Comparison of ENCODE assay signal across 13 cellular contexts in the genomic region with DNA sequence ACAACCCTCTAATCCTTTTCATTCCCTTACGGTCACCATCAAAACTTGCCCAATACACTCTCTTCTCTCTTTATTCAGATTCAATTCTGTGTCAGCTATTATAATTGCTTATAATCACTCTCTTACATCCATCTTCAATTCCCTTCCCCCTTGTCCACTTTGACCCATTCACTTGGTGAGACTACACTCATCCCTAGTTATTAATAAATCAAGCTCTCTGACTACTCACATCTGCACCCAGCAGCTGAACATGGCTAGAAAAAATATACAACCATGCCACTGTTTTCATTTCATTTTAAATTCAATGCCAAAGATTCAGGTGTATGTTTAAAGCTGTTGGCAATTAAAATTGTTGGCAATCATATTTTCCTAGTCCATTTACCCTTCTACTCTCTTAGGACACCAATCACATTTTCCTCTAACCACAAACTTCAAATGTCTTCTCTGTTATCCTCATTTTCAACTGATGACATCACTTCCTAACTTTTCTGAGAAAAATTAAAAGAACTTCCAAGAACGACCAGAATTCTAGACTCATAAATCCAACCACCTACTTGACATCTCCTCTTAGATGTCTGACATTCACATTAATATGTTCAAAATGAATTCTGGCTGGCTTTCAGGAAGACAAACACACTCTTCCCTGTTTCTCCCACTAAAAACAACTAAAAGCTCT. TPM values are rescaled to one million over a fixed set of nuclear protein-coding genes. Genes with fewer than 3 reads are reported as not detected.
DNase-seq lines count a peak whose midpoint lies in the region; ATAC-seq and TF ChIP-seq lines count a peak whose summit lies in the region.
"Had no signal": no experiment of that assay in that cellular context is flagged by ENCODE, and none has a peak within 500 bp of the region (broad histone marks: within the 10 kb centered on the region; RNA-seq: fewer than 3 reads in every experiment).

No MANE protein-coding gene starts in this region.

- H3K4me1 ChIP-seq in right atrium auricular region (peaks cover 0 to 26% of the 10 kb centered on the region in 2 donors), right cardiac atrium (ENCODE audit: control insufficient read depth, insufficient read depth, low read length) (peaks cover 5% of the 10 kb centered on the region)

- intact Hi-C loops in right cardiac atrium (cut with DNase I): no loop called here
- intact Hi-C loops in activated T-helper 1 cell treated with anti-CD3 and anti-CD28 coated beads, Interleukin-12 subunit alpha, Interleukin-12 subunit beta, Interleukin-2, Interleukin-4 antibody, amounts not matched to agents 30 ng/mL and 10 ng/mL and 1 ng/mL, durations not matched to agents 14 hours and 24 hours and 36 hours (cut with micrococcal nuclease): loop anchor here (1.0 to 10.0 kb wide), 2 partner anchors 33 to 908 kb away; a partner anchor contains a TSS

- H3K27ac ChIP-seq in right atrium auricular region: peak overlapping the region; percentile 0 to 12
- no peak overlapping the region for H3K27ac ChIP-seq in right cardiac atrium (ENCODE audit: low read length)
- H3K27ac ChIP-seq: C4-2B had no signal

- H3K27me3 Mint-ChIP-seq in activated T-helper 1 cell treated with anti-CD3 and anti-CD28 coated beads, Interleukin-12 subunit alpha, Interleukin-12 subunit beta, Interleukin-2, Interleukin-4 antibody, amounts not matched to agents 30 ng/mL and 10 ng/mL and 1 ng/mL, durations not matched to agents 14 hours and 24 hours and 36 hours (ENCODE audit: insufficient read depth): no peaks in the 10 kb centered on the region
- H3K27me3 Mint-ChIP-seq in type B pancreatic cell: no peaks in the 10 kb centered on the region

- H3K36me3 ChIP-seq in right atrium auricular region: peaks cover 14% of the 10 kb centered on the region

- peaks cover 6% of the 10 kb centered on the region for H3K9me3 Mint-ChIP-seq in activated T-helper 1 cell treated with anti-CD3 and anti-CD28 coated beads, Interleukin-12 subunit alpha, Interleukin-12 subunit beta, Interleukin-2, Interleukin-4 antibody, amounts not matched to agents 30 ng/mL and 10 ng/mL and 1 ng/mL, durations not matched to agents 14 hours and 24 hours and 36 hours
- H3K9me3 Mint-ChIP-seq in type B pancreatic cell: no peaks in the 10 kb centered on the region

- DNase-seq in right atrium auricular region (ENCODE audit: low spot score) (no peak), right cardiac atrium (no peak), fibroblast of villous mesenchyme (ENCODE audit: low read depth) (peak; percentile 67), type B pancreatic cell (ENCODE audit: extremely low spot score, unreplicated experiment) (no peak), SIG-M5 treated with dmso at 0.1 percent for 504 hours (lab: John Stamatoyannopoulos, UW; ENCODE audit: unreplicated experiment) (no peak)
- DNase-seq in activated T-helper 1 cell treated with anti-CD3 and anti-CD28 coated beads, Interleukin-12 subunit alpha, Interleukin-12 subunit beta, Interleukin-2, Interleukin-4 antibody, amounts not matched to agents 30 ng/mL and 10 ng/mL and 1 ng/mL, durations not matched to agents 14 hours and 24 hours and 36 hours (ENCODE audit: low spot score): no peak
- DNase-seq: mesendoderm; NCI-H2171; SHP77 treated with DMSO at 0.1 percent for 48 hours; stimulated activated naive CD4-positive, alpha-beta T cell had no signal

- peaks cover 37% of the 10 kb centered on the region for H3K36me3 Mint-ChIP-seq in activated T-helper 1 cell treated with anti-CD3 and anti-CD28 coated beads, Interleukin-12 subunit alpha, Interleukin-12 subunit beta, Interleukin-2, Interleukin-4 antibody, amounts not matched to agents 30 ng/mL and 10 ng/mL and 1 ng/mL, durations not matched to agents 14 hours and 24 hours and 36 hours (ENCODE audit: low read depth)
- H3K36me3 Mint-ChIP-seq in type B pancreatic cell: peaks cover 16% of the 10 kb centered on the region

- H3K4me3 ChIP-seq in right atrium auricular region: no peak overlapping the region
- H3K4me3 ChIP-seq in right cardiac atrium (ENCODE audit: low read length): no peak overlapping the region
- H3K4me3 ChIP-seq in fibroblast of villous mesenchyme (ENCODE audit: low read depth, low read length): no peak overlapping the region

- H3K27ac Mint-ChIP-seq in activated T-helper 1 cell treated with anti-CD3 and anti-CD28 coated beads, Interleukin-12 subunit alpha, Interleukin-12 subunit beta, Interleukin-2, Interleukin-4 antibody, amounts not matched to agents 30 ng/mL and 10 ng/mL and 1 ng/mL, durations not matched to agents 14 hours and 24 hours and 36 hours: peak overlapping the region; percentile 59
- H3K27ac Mint-ChIP-seq in type B pancreatic cell: no peak overlapping the region

- WGBS in right cardiac atrium: 63% methylated on average over 2 of the region's 2 CpGs

- no peaks in the 10 kb centered on the region for H3K9me3 ChIP-seq in right atrium auricular region
- no peaks in the 10 kb centered on the region for H3K9me3 ChIP-seq in right cardiac atrium (ENCODE audit: control insufficient read depth, low read length)

- ATAC-seq in right cardiac atrium (no peak), GM19324 (IDR thresholded peaks at IDR 0.05; ENCODE audit: low FRiP score, unreplicated experiment) (no peak), GM19035 (IDR thresholded peaks at IDR 0.05; ENCODE audit: unreplicated experiment) (no peak)

- H3K27me3 ChIP-seq in right atrium auricular region (no peaks in the 10 kb centered on the region), right cardiac atrium (ENCODE audit: control insufficient read depth, insufficient read depth) (no peaks in the 10 kb centered on the region)

- H3K4me1 Mint-ChIP-seq in activated T-helper 1 cell treated with anti-CD3 and anti-CD28 coated beads, Interleukin-12 subunit alpha, Interleukin-12 subunit beta, Interleukin-2, Interleukin-4 antibody, amounts not matched to agents 30 ng/mL and 10 ng/mL and 1 ng/mL, durations not matched to agents 14 hours and 24 hours and 36 hours (ENCODE audit: low read depth): peaks cover 63% of the 10 kb centered on the region
- peaks cover 26% of the 10 kb centered on the region for H3K4me1 Mint-ChIP-seq in type B pancreatic cell (ENCODE audit: unreplicated experiment)

- H3K4me3 Mint-ChIP-seq in activated T-helper 1 cell treated with anti-CD3 and anti-CD28 coated beads, Interleukin-12 subunit alpha, Interleukin-12 subunit beta, Interleukin-2, Interleukin-4 antibody, amounts not matched to agents 30 ng/mL and 10 ng/mL and 1 ng/mL, durations not matched to agents 14 hours and 24 hours and 36 hours: peak overlapping the region; percentile 27
- peak overlapping the region; percentile 34 for H3K4me3 Mint-ChIP-seq in type B pancreatic cell

- TF ChIP-seq CTCF in right atrium auricular region (IDR thresholded peaks at IDR 0.05) (no peak), fibroblast of villous mesenchyme (IDR thresholded peaks at IDR 0.05; ENCODE audit: insufficient read depth, low read depth, low read length) (no peak), type B pancreatic cell (conservative IDR thresholded peaks at IDR 0.05) (no peak)

RNA-seq across cellular contexts. Expression of a gene that starts 5.5 kb away (rescaled TPM):
- 10 to 100 TPM; 32.6 to 59.8 TPM for total RNA-seq in right atrium auricular region
- total RNA-seq in right cardiac atrium: 10 to 100 TPM; 25.8 to 32.0 (median 28.7) TPM
- polyA plus RNA-seq in right cardiac atrium: 29.6 TPM
- 50.0 and 50.8 TPM in 2 replicates for total RNA-seq in activated T-helper 1 cell treated with anti-CD3 and anti-CD28 coated beads, Interleukin-12 subunit alpha, Interleukin-12 subunit beta, Interleukin-2, Interleukin-4 antibody, amounts not matched to agents 30 ng/mL and 10 ng/mL and 1 ng/mL, durations not matched to agents 14 hours and 24 hours and 36 hours
- 53.8 and 103 TPM in 2 replicates for total RNA-seq in fibroblast of villous mesenchyme
- 47.2 and 49.6 TPM in 2 replicates for total RNA-seq in type B pancreatic cell (ENCODE audit: low replicate concordance)

RNA-seq across cellular contexts. Expression of a gene that starts 41.8 kb away (rescaled TPM):
- total RNA-seq in right atrium auricular region (100 to 1,000 TPM; 263 to 394 TPM), right cardiac atrium (100 to 1,000 TPM; 325 to 357 (median 335) TPM), fibroblast of villous mesenchyme (263 and 350 TPM in 2 replicates), type B pancreatic cell (ENCODE audit: low replicate concordance) (186 and 219 TPM in 2 replicates)
- polyA plus RNA-seq in right cardiac atrium: 393 TPM
- 440 and 442 TPM in 2 replicates for total RNA-seq in activated T-helper 1 cell treated with anti-CD3 and anti-CD28 coated beads, Interleukin-12 subunit alpha, Interleukin-12 subunit beta, Interleukin-2, Interleukin-4 antibody, amounts not matched to agents 30 ng/mL and 10 ng/mL and 1 ng/mL, durations not matched to agents 14 hours and 24 hours and 36 hours
